In genomic region chr6:27132532-27133280, GRCh38 we compare ENCODE assay signal across 1 cellular context.
TF ChIP-seq lines count a peak whose summit lies in the region.

No MANE protein-coding gene starts in this region.

TF ChIP-seq in GM12878, 131 proteins besides CTCF, POLR2A, EP300 and RAD21 (continued from another document):
- TF ChIP-seq MYC (IDR thresholded peaks at IDR 0.05; ENCODE audit: insufficient read depth, insufficient read length, insufficient replicate concordance, low read length, severe bottlenecking) = no peak
- TF ChIP-seq SMAD1 (IDR thresholded peaks at IDR 0.05; ENCODE audit: low read depth, partially characterized antibody) = peak; percentile 97
